ENCODE assay signal across 21 cellular contexts in genomic region chr12:69163681-69164362, GRCh38.
"Had no signal": no experiment of that assay in that cellular context is flagged by ENCODE, and none has a peak within 500 bp of the region (broad histone marks: within the 10 kb centered on the region; RNA-seq: fewer than 3 reads in every experiment).

No MANE protein-coding gene starts in this region.

- H3K27me3 ChIP-seq: ascending aorta, brain microvascular endothelial cell, stomach, suprapubic skin, tibial nerve had no signal

- DNase-seq: activated CD4-positive, alpha-beta memory T cell treated with anti-CD3 and anti-CD28 coated beads, Interleukin-2, amount 10 ng/mL, durations not matched to agents 7 days and 5 days; activated CD4-positive, alpha-beta T cell treated with anti-CD3 and anti-CD28 coated beads, Interleukin-2, amount 10 ng/mL, durations not matched to agents 24 days and 14 days; activated gamma-delta T cell; activated naive CD4-positive, alpha-beta T cell treated with anti-CD3 and anti-CD28 coated beads, Interleukin-2, amount 50 U/mL, for 16 hours; brain microvascular endothelial cell; central memory CD4-positive, alpha-beta T cell; effector memory CD4-positive, alpha-beta T cell; glutamatergic neuron; hippocampal formation; kidney glomerular epithelial cell; midbrain; natural killer cell; retina; stimulated activated CD4-positive, alpha-beta T cell treated with anti-CD3 and anti-CD28 coated beads, Interleukin-4, amount 100 ng/mL, for 24 hours; stomach; T-helper 1 cell had no signal

- H3K27ac ChIP-seq: ascending aorta, brain microvascular endothelial cell, stomach, suprapubic skin, tibial nerve had no signal

- ATAC-seq: activated CD4-positive, CD25-positive, alpha-beta regulatory T cell treated with anti-CD3 and anti-CD28 coated beads, Interleukin-2, amount 50 U/mL, for 24 hours; esophagus mucosa; natural killer cell had no signal

- H3K36me3 ChIP-seq: ascending aorta, brain microvascular endothelial cell, stomach, suprapubic skin, tibial nerve had no signal

- H3K4me3 ChIP-seq: ascending aorta, stomach, suprapubic skin, tibial nerve had no signal

- H3K4me1 ChIP-seq: ascending aorta, stomach, suprapubic skin, tibial nerve had no signal

- H3K9me3 ChIP-seq: ascending aorta, stomach, suprapubic skin, tibial nerve had no signal
